Comparison of ENCODE assay signal across 6 cellular contexts in genomic region chr13:32174366-32174765, GRCh38.
"Had no signal": no experiment of that assay in that cellular context is flagged by ENCODE, and none has a peak within 500 bp of the region (broad histone marks: within the 10 kb centered on the region; RNA-seq: fewer than 3 reads in every experiment).

No MANE protein-coding gene starts in this region.

- ATAC-seq: GM23338 had no signal

- FAIRE-seq: H1, H54, HTR-8/SVneo had no signal

- H3K4me3 ChIP-seq: GM23338 had no signal

- H3K4me2 ChIP-seq: GM23338 had no signal

- H2AFZ ChIP-seq: GM23338 had no signal

- DNase-seq: H9, HCEC 1CT had no signal
